Comparison of ENCODE assay signal across 1 cellular context in the genomic region with DNA sequence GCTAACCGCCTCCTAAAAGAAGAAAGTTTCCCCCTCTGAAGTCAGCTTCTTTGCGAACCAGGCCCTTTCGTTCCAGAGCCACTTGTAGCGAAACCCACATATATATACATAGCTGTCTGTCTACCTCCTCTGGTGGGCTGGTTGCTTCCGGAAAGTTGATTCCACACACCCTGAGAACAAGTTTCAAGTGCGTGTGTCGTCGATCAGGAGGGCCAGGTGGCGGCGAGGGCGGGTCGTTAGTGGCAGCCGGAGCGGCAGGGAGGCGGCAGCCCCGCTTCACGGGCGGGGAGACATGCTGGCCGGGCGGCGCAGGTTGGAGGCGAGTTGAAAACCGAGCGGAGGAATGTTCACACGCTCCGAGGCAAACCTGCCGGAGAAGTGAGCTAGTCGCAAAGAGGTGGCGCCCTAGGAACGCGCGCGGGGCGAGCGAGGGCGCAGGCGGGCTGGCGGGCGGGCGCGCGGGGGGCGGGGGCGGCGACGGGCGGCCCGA.
TF ChIP-seq lines count a peak whose summit lies in the region.

No MANE protein-coding gene starts in this region.

TF ChIP-seq in K562, 482 proteins besides CTCF, POLR2A, EP300 and RAD21 (continued from another document and continues in another):
- TF ChIP-seq, protein P1, sequence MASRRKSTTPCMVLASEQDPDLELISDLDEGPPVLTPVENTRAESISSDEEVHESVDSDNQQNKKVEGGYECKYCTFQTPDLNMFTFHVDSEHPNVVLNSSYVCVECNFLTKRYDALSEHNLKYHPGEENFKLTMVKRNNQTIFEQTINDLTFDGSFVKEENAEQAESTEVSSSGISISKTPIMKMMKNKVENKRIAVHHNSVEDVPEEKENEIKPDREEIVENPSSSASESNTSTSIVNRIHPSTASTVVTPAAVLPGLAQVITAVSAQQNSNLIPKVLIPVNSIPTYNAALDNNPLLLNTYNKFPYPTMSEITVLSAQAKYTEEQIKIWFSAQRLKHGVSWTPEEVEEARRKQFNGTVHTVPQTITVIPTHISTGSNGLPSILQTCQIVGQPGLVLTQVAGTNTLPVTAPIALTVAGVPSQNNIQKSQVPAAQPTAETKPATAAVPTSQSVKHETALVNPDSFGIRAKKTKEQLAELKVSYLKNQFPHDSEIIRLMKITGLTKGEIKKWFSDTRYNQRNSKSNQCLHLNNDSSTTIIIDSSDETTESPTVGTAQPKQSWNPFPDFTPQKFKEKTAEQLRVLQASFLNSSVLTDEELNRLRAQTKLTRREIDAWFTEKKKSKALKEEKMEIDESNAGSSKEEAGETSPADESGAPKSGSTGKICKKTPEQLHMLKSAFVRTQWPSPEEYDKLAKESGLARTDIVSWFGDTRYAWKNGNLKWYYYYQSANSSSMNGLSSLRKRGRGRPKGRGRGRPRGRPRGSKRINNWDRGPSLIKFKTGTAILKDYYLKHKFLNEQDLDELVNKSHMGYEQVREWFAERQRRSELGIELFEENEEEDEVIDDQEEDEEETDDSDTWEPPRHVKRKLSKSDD (conservative IDR thresholded peaks at IDR 0.05; ENCODE audit: low read length) = no peak
- TF ChIP-seq SMAD2 (IDR thresholded peaks at IDR 0.05; ENCODE audit: low read depth, low read length) (no peak), MEIS2 (IDR thresholded peaks at IDR 0.05; ENCODE audit: partially characterized antibody) (no peak), DNMT1 (IDR thresholded peaks at IDR 0.05) (no peak), BHLHE40 (IDR thresholded peaks at IDR 0.05; ENCODE audit: low read length) (no peak), NCOA2 (IDR thresholded peaks at IDR 0.05; ENCODE audit: partially characterized antibody in 2 of 2) (no peak), KLF16 (IDR thresholded peaks at IDR 0.05) (no peak), CTBP1 (IDR thresholded peaks at IDR 0.05; ENCODE audit: borderline replicate concordance) (peak; percentile 28; the same call in 1 of the 2 replicates), KDM4B (IDR thresholded peaks at IDR 0.05; ENCODE audit: borderline replicate concordance in 2 of 2, low read depth in 1 of 2) (no peak), NCOA6 (IDR thresholded peaks at IDR 0.05) (no peak), SPI1 (IDR thresholded peaks at IDR 0.05; ENCODE audit: borderline replicate concordance, low read depth, low read length) (no peak), TOE1 (IDR thresholded peaks at IDR 0.05; ENCODE audit: borderline replicate concordance) (0 out of 2 replicates have a peak, but pooled peaks have one; percentile 47), TOE1 (CRISPR knock-in tag; IDR thresholded peaks at IDR 0.05; ENCODE audit: borderline replicate concordance, low read depth) (no peak), CBX5 (IDR thresholded peaks at IDR 0.05; ENCODE audit: borderline replicate concordance, low read depth) (no peak), ZNF124 (CRISPR knock-in tag; IDR thresholded peaks at IDR 0.05) (no peak), ZNF324 (CRISPR knock-in tag; IDR thresholded peaks at IDR 0.05) (no peak), TEAD2 (tag; IDR thresholded peaks at IDR 0.05) (no peak), TCF7 (IDR thresholded peaks at IDR 0.05; ENCODE audit: borderline replicate concordance) (no peak), TAF15 (IDR thresholded peaks at IDR 0.05; ENCODE audit: low read depth, low read length) (no peak), SMARCE1 (IDR thresholded peaks at IDR 0.05) (no peak), TEAD4 (IDR thresholded peaks at IDR 0.05; ENCODE audit: low read length) (no peak), TEAD4 (CRISPR knock-in tag; IDR thresholded peaks at IDR 0.05; ENCODE audit: borderline replicate concordance) (no peak), HDAC2 (IDR thresholded peaks at IDR 0.05) (peak; percentile 44; the same call in 1 of the 2 replicates), JUND (IDR thresholded peaks at IDR 0.05; ENCODE audit: borderline replicate concordance, low read depth, low read length) (no peak), JUND (tag; IDR thresholded peaks at IDR 0.05; ENCODE audit: borderline replicate concordance, low read depth, low read length) (no peak), ZNF589 (CRISPR knock-in tag; IDR thresholded peaks at IDR 0.05; ENCODE audit: low read depth) (peak; percentile 49; the same call in 1 of the 2 replicates), MAFK (IDR thresholded peaks at IDR 0.05; ENCODE audit: low read length) (no peak), PHF8 (IDR thresholded peaks at IDR 0.05; ENCODE audit: borderline replicate concordance, low read length) (no peak; the same call in 1 of the 2 replicates), BRF1 (IDR thresholded peaks at IDR 0.05; ENCODE audit: borderline replicate concordance, extremely low read depth, insufficient read length) (no peak), ZNF75A (CRISPR knock-in tag; IDR thresholded peaks at IDR 0.05) (no peak), TEAD1 (CRISPR knock-in tag; IDR thresholded peaks at IDR 0.05) (peak in 1 of 2 experiments; percentile 70; a peak in 1 of 4 replicates), SIRT6 (IDR thresholded peaks at IDR 0.05; ENCODE audit: low read depth, low read length) (no peak), PRPF4 (IDR thresholded peaks at IDR 0.05; ENCODE audit: insufficient read depth, low read depth, low read length, poor library complexity, severe bottlenecking) (no peak), POLR2B (IDR thresholded peaks at IDR 0.05; ENCODE audit: low read depth, partially characterized antibody) (no peak), POLR2AphosphoS5 (IDR thresholded peaks at IDR 0.05; ENCODE audit: control insufficient read depth, insufficient read depth, low read depth, low read length) (no peak), HNRNPLL (IDR thresholded peaks at IDR 0.05; ENCODE audit: low read depth, low read length, poor library complexity, severe bottlenecking) (no peak), NR1H2 (CRISPR knock-in tag; IDR thresholded peaks at IDR 0.05) (no peak), ZNF707 (CRISPR knock-in tag; conservative IDR thresholded peaks at IDR 0.05) (no peak), GABPA (tag; conservative IDR thresholded peaks at IDR 0.05; ENCODE audit: low read depth) (no peak), TFAM (CRISPR knock-in tag; conservative IDR thresholded peaks at IDR 0.05) (no peak), MYNN (IDR thresholded peaks at IDR 0.05) (0 out of 2 replicates have a peak, but pooled peaks have one; percentile 34), MYNN (CRISPR knock-in tag; IDR thresholded peaks at IDR 0.05) (no peak), POLR2H (tag; IDR thresholded peaks at IDR 0.05; ENCODE audit: low read depth) (no peak)
- TF ChIP-seq, protein P2, sequence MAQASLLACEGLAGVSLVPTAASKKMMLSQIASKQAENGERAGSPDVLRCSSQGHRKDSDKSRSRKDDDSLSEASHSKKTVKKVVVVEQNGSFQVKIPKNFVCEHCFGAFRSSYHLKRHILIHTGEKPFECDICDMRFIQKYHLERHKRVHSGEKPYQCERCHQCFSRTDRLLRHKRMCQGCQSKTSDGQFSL (CRISPR knock-in tag; IDR thresholded peaks at IDR 0.05) = no peak
- TF ChIP-seq, protein P2 (tag; IDR thresholded peaks at IDR 0.05) = no peak
- TF ChIP-seq, protein P3, sequence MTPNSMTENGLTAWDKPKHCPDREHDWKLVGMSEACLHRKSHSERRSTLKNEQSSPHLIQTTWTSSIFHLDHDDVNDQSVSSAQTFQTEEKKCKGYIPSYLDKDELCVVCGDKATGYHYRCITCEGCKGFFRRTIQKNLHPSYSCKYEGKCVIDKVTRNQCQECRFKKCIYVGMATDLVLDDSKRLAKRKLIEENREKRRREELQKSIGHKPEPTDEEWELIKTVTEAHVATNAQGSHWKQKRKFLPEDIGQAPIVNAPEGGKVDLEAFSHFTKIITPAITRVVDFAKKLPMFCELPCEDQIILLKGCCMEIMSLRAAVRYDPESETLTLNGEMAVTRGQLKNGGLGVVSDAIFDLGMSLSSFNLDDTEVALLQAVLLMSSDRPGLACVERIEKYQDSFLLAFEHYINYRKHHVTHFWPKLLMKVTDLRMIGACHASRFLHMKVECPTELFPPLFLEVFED (CRISPR knock-in tag; conservative IDR thresholded peaks at IDR 0.05) = no peak
- TF ChIP-seq, protein P4, sequence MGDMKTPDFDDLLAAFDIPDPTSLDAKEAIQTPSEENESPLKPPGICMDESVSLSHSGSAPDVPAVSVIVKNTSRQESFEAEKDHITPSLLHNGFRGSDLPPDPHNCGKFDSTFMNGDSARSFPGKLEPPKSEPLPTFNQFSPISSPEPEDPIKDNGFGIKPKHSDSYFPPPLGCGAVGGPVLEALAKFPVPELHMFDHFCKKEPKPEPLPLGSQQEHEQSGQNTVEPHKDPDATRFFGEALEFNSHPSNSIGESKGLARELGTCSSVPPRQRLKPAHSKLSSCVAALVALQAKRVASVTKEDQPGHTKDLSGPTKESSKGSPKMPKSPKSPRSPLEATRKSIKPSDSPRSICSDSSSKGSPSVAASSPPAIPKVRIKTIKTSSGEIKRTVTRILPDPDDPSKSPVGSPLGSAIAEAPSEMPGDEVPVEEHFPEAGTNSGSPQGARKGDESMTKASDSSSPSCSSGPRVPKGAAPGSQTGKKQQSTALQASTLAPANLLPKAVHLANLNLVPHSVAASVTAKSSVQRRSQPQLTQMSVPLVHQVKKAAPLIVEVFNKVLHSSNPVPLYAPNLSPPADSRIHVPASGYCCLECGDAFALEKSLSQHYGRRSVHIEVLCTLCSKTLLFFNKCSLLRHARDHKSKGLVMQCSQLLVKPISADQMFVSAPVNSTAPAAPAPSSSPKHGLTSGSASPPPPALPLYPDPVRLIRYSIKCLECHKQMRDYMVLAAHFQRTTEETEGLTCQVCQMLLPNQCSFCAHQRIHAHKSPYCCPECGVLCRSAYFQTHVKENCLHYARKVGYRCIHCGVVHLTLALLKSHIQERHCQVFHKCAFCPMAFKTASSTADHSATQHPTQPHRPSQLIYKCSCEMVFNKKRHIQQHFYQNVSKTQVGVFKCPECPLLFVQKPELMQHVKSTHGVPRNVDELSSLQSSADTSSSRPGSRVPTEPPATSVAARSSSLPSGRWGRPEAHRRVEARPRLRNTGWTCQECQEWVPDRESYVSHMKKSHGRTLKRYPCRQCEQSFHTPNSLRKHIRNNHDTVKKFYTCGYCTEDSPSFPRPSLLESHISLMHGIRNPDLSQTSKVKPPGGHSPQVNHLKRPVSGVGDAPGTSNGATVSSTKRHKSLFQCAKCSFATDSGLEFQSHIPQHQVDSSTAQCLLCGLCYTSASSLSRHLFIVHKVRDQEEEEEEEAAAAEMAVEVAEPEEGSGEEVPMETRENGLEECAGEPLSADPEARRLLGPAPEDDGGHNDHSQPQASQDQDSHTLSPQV (IDR thresholded peaks at IDR 0.05) = 0 out of 2 replicates have a peak, but pooled peaks have one; percentile 41
- TF ChIP-seq, protein P5, sequence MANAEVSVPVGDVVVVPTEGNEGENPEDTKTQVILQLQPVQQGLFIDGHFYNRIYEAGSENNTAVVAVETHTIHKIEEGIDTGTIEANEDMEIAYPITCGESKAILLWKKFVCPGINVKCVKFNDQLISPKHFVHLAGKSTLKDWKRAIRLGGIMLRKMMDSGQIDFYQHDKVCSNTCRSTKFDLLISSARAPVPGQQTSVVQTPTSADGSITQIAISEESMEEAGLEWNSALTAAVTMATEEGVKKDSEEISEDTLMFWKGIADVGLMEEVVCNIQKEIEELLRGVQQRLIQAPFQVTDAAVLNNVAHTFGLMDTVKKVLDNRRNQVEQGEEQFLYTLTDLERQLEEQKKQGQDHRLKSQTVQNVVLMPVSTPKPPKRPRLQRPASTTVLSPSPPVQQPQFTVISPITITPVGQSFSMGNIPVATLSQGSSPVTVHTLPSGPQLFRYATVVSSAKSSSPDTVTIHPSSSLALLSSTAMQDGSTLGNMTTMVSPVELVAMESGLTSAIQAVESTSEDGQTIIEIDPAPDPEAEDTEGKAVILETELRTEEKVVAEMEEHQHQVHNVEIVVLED (CRISPR knock-in tag; IDR thresholded peaks at IDR 0.05) = no peak
- TF ChIP-seq, protein P6, sequence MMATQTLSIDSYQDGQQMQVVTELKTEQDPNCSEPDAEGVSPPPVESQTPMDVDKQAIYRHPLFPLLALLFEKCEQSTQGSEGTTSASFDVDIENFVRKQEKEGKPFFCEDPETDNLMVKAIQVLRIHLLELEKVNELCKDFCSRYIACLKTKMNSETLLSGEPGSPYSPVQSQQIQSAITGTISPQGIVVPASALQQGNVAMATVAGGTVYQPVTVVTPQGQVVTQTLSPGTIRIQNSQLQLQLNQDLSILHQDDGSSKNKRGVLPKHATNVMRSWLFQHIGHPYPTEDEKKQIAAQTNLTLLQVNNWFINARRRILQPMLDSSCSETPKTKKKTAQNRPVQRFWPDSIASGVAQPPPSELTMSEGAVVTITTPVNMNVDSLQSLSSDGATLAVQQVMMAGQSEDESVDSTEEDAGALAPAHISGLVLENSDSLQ (IDR thresholded peaks at IDR 0.05) = 0 out of 2 replicates have a peak, but pooled peaks have one; percentile 11
- TF ChIP-seq, protein P7, sequence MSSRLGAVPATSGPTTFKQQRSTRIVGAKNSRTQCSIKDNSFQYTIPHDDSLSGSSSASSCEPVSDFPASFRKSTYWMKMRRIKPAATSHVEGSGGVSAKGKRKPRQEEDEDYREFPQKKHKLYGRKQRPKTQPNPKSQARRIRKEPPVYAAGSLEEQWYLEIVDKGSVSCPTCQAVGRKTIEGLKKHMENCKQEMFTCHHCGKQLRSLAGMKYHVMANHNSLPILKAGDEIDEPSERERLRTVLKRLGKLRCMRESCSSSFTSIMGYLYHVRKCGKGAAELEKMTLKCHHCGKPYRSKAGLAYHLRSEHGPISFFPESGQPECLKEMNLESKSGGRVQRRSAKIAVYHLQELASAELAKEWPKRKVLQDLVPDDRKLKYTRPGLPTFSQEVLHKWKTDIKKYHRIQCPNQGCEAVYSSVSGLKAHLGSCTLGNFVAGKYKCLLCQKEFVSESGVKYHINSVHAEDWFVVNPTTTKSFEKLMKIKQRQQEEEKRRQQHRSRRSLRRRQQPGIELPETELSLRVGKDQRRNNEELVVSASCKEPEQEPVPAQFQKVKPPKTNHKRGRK (tag; IDR thresholded peaks at IDR 0.05) = no peak
- TF ChIP-seq, protein P8, sequence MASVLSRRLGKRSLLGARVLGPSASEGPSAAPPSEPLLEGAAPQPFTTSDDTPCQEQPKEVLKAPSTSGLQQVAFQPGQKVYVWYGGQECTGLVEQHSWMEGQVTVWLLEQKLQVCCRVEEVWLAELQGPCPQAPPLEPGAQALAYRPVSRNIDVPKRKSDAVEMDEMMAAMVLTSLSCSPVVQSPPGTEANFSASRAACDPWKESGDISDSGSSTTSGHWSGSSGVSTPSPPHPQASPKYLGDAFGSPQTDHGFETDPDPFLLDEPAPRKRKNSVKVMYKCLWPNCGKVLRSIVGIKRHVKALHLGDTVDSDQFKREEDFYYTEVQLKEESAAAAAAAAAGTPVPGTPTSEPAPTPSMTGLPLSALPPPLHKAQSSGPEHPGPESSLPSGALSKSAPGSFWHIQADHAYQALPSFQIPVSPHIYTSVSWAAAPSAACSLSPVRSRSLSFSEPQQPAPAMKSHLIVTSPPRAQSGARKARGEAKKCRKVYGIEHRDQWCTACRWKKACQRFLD (CRISPR knock-in tag; IDR thresholded peaks at IDR 0.05) = no peak
- TF ChIP-seq, protein P9, sequence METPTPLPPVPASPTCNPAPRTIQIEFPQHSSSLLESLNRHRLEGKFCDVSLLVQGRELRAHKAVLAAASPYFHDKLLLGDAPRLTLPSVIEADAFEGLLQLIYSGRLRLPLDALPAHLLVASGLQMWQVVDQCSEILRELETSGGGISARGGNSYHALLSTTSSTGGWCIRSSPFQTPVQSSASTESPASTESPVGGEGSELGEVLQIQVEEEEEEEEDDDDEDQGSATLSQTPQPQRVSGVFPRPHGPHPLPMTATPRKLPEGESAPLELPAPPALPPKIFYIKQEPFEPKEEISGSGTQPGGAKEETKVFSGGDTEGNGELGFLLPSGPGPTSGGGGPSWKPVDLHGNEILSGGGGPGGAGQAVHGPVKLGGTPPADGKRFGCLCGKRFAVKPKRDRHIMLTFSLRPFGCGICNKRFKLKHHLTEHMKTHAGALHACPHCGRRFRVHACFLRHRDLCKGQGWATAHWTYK (CRISPR knock-in tag; IDR thresholded peaks at IDR 0.05) = no peak
